In the genomic region with DNA sequence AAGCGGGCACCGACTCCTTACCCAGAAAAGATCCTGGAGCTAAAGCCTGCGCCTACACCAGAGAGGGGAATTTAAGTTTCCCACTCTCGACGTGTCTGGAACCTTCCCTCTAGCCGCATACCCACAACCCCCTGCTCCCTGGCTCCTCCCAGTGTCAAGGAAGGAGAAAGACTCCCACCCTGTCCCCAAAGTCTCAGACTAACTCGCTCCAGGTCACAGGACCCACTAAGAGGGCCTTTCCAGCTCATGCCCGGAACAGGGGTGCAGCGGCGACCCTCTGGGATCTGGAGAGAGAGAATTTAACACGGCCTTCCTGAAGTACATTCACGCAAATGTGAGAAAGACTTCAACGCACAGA, we compare ENCODE assay signal across 8 cellular contexts. TPM values are rescaled to one million over a fixed set of nuclear protein-coding genes. Genes with fewer than 3 reads are reported as not detected.
DNase-seq lines count a peak whose midpoint lies in the region; FAIRE-seq and TF ChIP-seq lines count a peak whose summit lies in the region.

No MANE protein-coding gene starts in this region.

- no peak for TF ChIP-seq POLR2A in endothelial cell of umbilical vein (IDR thresholded peaks at IDR 0.05; ENCODE audit: low read depth, low read length)
- TF ChIP-seq POLR2A in uterus (IDR thresholded peaks at IDR 0.05) = no peak

- H3K9me3 Mint-ChIP-seq in CD4-positive, alpha-beta memory T cell = peaks cover 0 to 10% (median 0%) of the 10 kb centered on the region in 8 donors
- H3K9me3 Mint-ChIP-seq in neural crest cell = no peaks in the 10 kb centered on the region

- H3K9me3 ChIP-seq in CD4-positive, alpha-beta memory T cell (ENCODE audit: control insufficient read depth in 1 of 2, low read length in 2 of 2) = no peaks in the 10 kb centered on the region
- H3K9me3 ChIP-seq in endothelial cell of umbilical vein (replicated peaks; ENCODE audit: control insufficient read depth, insufficient read depth, low read length) = no peaks in the 10 kb centered on the region
- H3K9me3 ChIP-seq in uterus = no peaks in the 10 kb centered on the region

- TF ChIP-seq CTCF in endothelial cell of umbilical vein (IDR thresholded peaks at IDR 0.05; ENCODE audit: extremely low read depth in 1 of 2, insufficient read depth in 1 of 2, low read depth in 1 of 2, low read length in 2 of 2) = no peak
- TF ChIP-seq CTCF in neural crest cell (conservative IDR thresholded peaks at IDR 0.05) = no peak
- TF ChIP-seq CTCF in uterus (IDR thresholded peaks at IDR 0.05) = no peak

- peak in 3 of 5 donors; percentile 19 to 39 (median 28) for DNase-seq in CD4-positive, alpha-beta memory T cell
- DNase-seq in MV-4-11 (lab: John Stamatoyannopoulos, UW) = peak; percentile 15
- DNase-seq in endothelial cell of umbilical vein (ENCODE audit: low read depth, low spot score) = no peak
- DNase-seq in neural crest cell (ENCODE audit: low read depth, low spot score) = no peak
- no peak for DNase-seq in NCI-H345 (lab: John Stamatoyannopoulos, UW)
- no peak for DNase-seq in SIG-M5 (lab: John Stamatoyannopoulos, UW)
- DNase-seq in uterus = no peak
- no peak for DNase-seq in DMS 273 treated with DMSO at 0.1 percent for 48 hours (lab: John Stamatoyannopoulos, UW)

- CTCF ChIA-PET in CD4-positive, alpha-beta memory T cell (lab: Charles Lee; ENCODE audit: partially characterized antibody) = no interaction called here
- CTCF ChIA-PET in endothelial cell of umbilical vein (lab: Charles Lee) = interaction anchor here (0.7 to 2.8 kb wide), 4 partner anchors 15 to 404 kb away, joined by 3 to 8 read pairs (median 4); no protein-coding TSS in a partner anchor

- H3K36me3 Mint-ChIP-seq in CD4-positive, alpha-beta memory T cell = peaks cover 0 to 11% of the 10 kb centered on the region in 2 donors
- H3K36me3 Mint-ChIP-seq in neural crest cell (ENCODE audit: low read depth) = no peaks in the 10 kb centered on the region

- peak overlapping the region; percentile 76 to 86 (median 83) for H3K4me3 Mint-ChIP-seq in CD4-positive, alpha-beta memory T cell
- peak overlapping the region; percentile 85 for H3K4me3 Mint-ChIP-seq in neural crest cell

- peak overlapping the region in 5 of 7 donors; percentile 31 to 84 (median 73) for H3K27ac Mint-ChIP-seq in CD4-positive, alpha-beta memory T cell
- H3K27ac Mint-ChIP-seq in neural crest cell (ENCODE audit: unreplicated experiment) = no peak overlapping the region

- intact Hi-C loops in CD4-positive, alpha-beta memory T cell (cut with micrococcal nuclease) = loop anchor here (1.0 to 10.0 kb wide), 3 partner anchors 23 to 410 kb away; partner anchors contain the start of genes NKX2-2 and NKX2-4
- intact Hi-C loops in endothelial cell of umbilical vein (cut with micrococcal nuclease) (loop anchor here (5.0 kb wide), 1 partner anchor 135 kb away; no protein-coding TSS in a partner anchor), uterus (cut with DNase I; ENCODE audit: low total_unique reads) (no loop called here)

- H3K4me1 ChIP-seq in CD4-positive, alpha-beta memory T cell (ENCODE audit: insufficient read depth, low read length) = peaks cover 52% of the 10 kb centered on the region
- H3K4me1 ChIP-seq in endothelial cell of umbilical vein (ENCODE audit: control insufficient read depth, extremely low read depth, insufficient read depth, low read length) (peaks cover 13% of the 10 kb centered on the region), uterus (peaks cover 0 to 24% of the 10 kb centered on the region in 2 donors)

- no peaks in the 10 kb centered on the region for H3K9me1 ChIP-seq in endothelial cell of umbilical vein (replicated peaks; ENCODE audit: control insufficient read depth, extremely low read depth, insufficient read depth, low read length)

- H3K9ac ChIP-seq in endothelial cell of umbilical vein (replicated peaks; ENCODE audit: extremely low read depth, insufficient read depth, low read length) = no peak overlapping the region

- no peak for FAIRE-seq in endothelial cell of umbilical vein (lab: Jason Lieb, UNC)

- no peak overlapping the region for H2AFZ ChIP-seq in endothelial cell of umbilical vein (ENCODE audit: low read depth, low read length)

- H3K4me1 Mint-ChIP-seq in CD4-positive, alpha-beta memory T cell = peaks cover 18 to 66% (median 46%) of the 10 kb centered on the region in 4 donors
- peaks cover 32% of the 10 kb centered on the region for H3K4me1 Mint-ChIP-seq in neural crest cell

- H3K27me3 Mint-ChIP-seq in CD4-positive, alpha-beta memory T cell = peaks cover 52 to 58% of the 10 kb centered on the region in 2 donors
- H3K27me3 Mint-ChIP-seq in neural crest cell (ENCODE audit: low read depth) = peaks cover 100% of the 10 kb centered on the region

- peak overlapping the region; percentile 45 to 54 for H3K4me3 ChIP-seq in CD4-positive, alpha-beta memory T cell (ENCODE audit: low read length in 2 of 2)
- H3K4me3 ChIP-seq in endothelial cell of umbilical vein (replicated peaks in 1 of 3; ENCODE audit: insufficient read depth in 1 of 3, low read depth in 1 of 3, low read length in 3 of 3) = no peak overlapping the region
- H3K4me3 ChIP-seq in uterus = no peak overlapping the region

- BruUV-seq in endothelial cell of umbilical vein (replicated peaks; lab: Mats Ljungman, UMichigan) = no TSS peak

- POLR2A ChIA-PET in CD4-positive, alpha-beta memory T cell (lab: Charles Lee; ENCODE audit: partially characterized antibody) = interaction anchor here (0.7 to 3.9 kb wide), 5 partner anchors 12 to 1084 kb away, joined by 3 to 29 read pairs (median 3); partner anchors contain the start of gene KIZ
- POLR2A ChIA-PET in endothelial cell of umbilical vein (lab: Charles Lee) = no interaction called here

- no peaks in the 10 kb centered on the region for H4K20me1 ChIP-seq in endothelial cell of umbilical vein (replicated peaks; ENCODE audit: control insufficient read depth, extremely low read depth, insufficient read depth, low read length)

- H3K36me3 ChIP-seq in CD4-positive, alpha-beta memory T cell (ENCODE audit: insufficient read depth, low read length) = no peaks in the 10 kb centered on the region
- H3K36me3 ChIP-seq in endothelial cell of umbilical vein (ENCODE audit: control insufficient read depth in 2 of 2, extremely low read depth in 1 of 2, insufficient read depth in 2 of 2, low read length in 2 of 2) = no peaks in the 10 kb centered on the region
- H3K36me3 ChIP-seq in uterus = no peaks in the 10 kb centered on the region

- no peak overlapping the region for H3K27ac ChIP-seq in CD4-positive, alpha-beta memory T cell (ENCODE audit: low read depth, low read length)
- H3K27ac ChIP-seq in endothelial cell of umbilical vein (ENCODE audit: insufficient read depth, low read depth, low read length) (no peak overlapping the region), uterus (no peak overlapping the region)

- H3K79me2 ChIP-seq in endothelial cell of umbilical vein (ENCODE audit: control insufficient read depth, insufficient read depth, low read length) = no peaks in the 10 kb centered on the region

- no peak overlapping the region for H3K4me2 ChIP-seq in endothelial cell of umbilical vein (ENCODE audit: insufficient read depth, low read length)

- peaks cover 73% of the 10 kb centered on the region for H3K27me3 ChIP-seq in CD4-positive, alpha-beta memory T cell (ENCODE audit: insufficient read depth, low read length)
- H3K27me3 ChIP-seq in endothelial cell of umbilical vein (ENCODE audit: control insufficient read depth in 2 of 2, insufficient read depth in 2 of 2, low read length in 2 of 2) (peaks cover 83 to 99% of the 10 kb centered on the region in 2 experiments), uterus (peaks cover 46 to 95% of the 10 kb centered on the region in 2 donors)

- dilution Hi-C loops in endothelial cell of umbilical vein (cut with MboI; ENCODE audit: extremely low pct_ligation_motif_present, low sequenced_read_pairs) = no loop called here

TF ChIP-seq in endothelial cell of umbilical vein, 7 proteins besides CTCF, POLR2A, EP300 and RAD21:
- peak; percentile 37 for TF ChIP-seq EZH2 (IDR thresholded peaks at IDR 0.05; ENCODE audit: borderline replicate concordance, low read depth, low read length, severe bottlenecking)
- TF ChIP-seq, protein P1, sequence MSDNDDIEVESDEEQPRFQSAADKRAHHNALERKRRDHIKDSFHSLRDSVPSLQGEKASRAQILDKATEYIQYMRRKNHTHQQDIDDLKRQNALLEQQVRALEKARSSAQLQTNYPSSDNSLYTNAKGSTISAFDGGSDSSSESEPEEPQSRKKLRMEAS (IDR thresholded peaks at IDR 0.05; ENCODE audit: insufficient read depth, insufficient read length) = no peak

RNA-seq across cellular contexts. Expression of gene LINC00237, which starts 3.9 kb away (rescaled TPM):
- total RNA-seq in CD4-positive, alpha-beta memory T cell = not detected
- not detected for polyA plus RNA-seq in CD4-positive, alpha-beta memory T cell
- total RNA-seq in endothelial cell of umbilical vein (not detected in 2 replicates), neural crest cell (not detected in 2 replicates), uterus (not detected)
- not detected in 2 replicates for polyA plus RNA-seq in endothelial cell of umbilical vein
- not detected in 2 replicates for polyA plus RNA-seq in endothelial cell of umbilical vein (2011; cell fraction: cytosol; rRNA removed)
- not detected in 2 replicates for polyA plus RNA-seq in endothelial cell of umbilical vein (2011; cell fraction: nucleus; rRNA removed)
- polyA plus RNA-seq in endothelial cell of umbilical vein (2012) = not detected in 2 replicates
- not detected in 2 replicates for polyA minus RNA-seq in endothelial cell of umbilical vein
- not detected for polyA minus RNA-seq in endothelial cell of umbilical vein (2011; cell fraction: cytosol; rRNA and poly(A)+ RNA removed)
- polyA minus RNA-seq in endothelial cell of umbilical vein (2011; cell fraction: nucleus; rRNA and poly(A)+ RNA removed) = not detected in 2 replicates

RNA-seq across cellular contexts. Expression of gene KIZ, which starts 23.7 kb away (rescaled TPM):
- total RNA-seq in CD4-positive, alpha-beta memory T cell = 10 to 100 TPM; 33.7 to 46.3 TPM
- 10 to 100 TPM; 15.9 to 17.0 TPM for polyA plus RNA-seq in CD4-positive, alpha-beta memory T cell
- total RNA-seq in endothelial cell of umbilical vein = 7.3 and 9.6 TPM in 2 replicates
- 3.0 and 3.9 TPM in 2 replicates for polyA plus RNA-seq in endothelial cell of umbilical vein
- polyA plus RNA-seq in endothelial cell of umbilical vein (2011; cell fraction: cytosol; rRNA removed) = 5.0 and 6.0 TPM in 2 replicates
- polyA plus RNA-seq in endothelial cell of umbilical vein (2011; cell fraction: nucleus; rRNA removed) = 18.2 and 18.7 TPM in 2 replicates
- polyA plus RNA-seq in endothelial cell of umbilical vein (2012) = 7.7 and 8.8 TPM in 2 replicates
- polyA minus RNA-seq in endothelial cell of umbilical vein = 2.6 and 5.1 TPM in 2 replicates
- polyA minus RNA-seq in endothelial cell of umbilical vein (2011; cell fraction: cytosol; rRNA and poly(A)+ RNA removed) = 8.5 TPM
- polyA minus RNA-seq in endothelial cell of umbilical vein (2011; cell fraction: nucleus; rRNA and poly(A)+ RNA removed) = 7.4 and 8.8 TPM in 2 replicates
- total RNA-seq in neural crest cell = 11.0 and 15.0 TPM in 2 replicates
- 10 to 100 TPM; 23.2 to 58.7 (median 28.3) TPM for total RNA-seq in uterus

Comparison
In these comparisons a context has a peak if more than half of its experiments do, and no peak if none do; other contexts are left out.
1. DNase-seq: peak in CD4-positive, alpha-beta memory T cell (3 of 5) and MV-4-11 (single experiment); none in endothelial cell of umbilical vein (single experiment), neural crest cell (single experiment), NCI-H345 (single experiment), SIG-M5 (single experiment), uterus (0 of 2) and DMS 273 treated with DMSO at 0.1 percent for 48 hours (single experiment).
2. H3K4me3 ChIP-seq: peak in CD4-positive, alpha-beta memory T cell (2 of 2); none in endothelial cell of umbilical vein (0 of 3) and uterus (0 of 2).